ENCODE assay signal across 1 cellular context in the genomic region with DNA sequence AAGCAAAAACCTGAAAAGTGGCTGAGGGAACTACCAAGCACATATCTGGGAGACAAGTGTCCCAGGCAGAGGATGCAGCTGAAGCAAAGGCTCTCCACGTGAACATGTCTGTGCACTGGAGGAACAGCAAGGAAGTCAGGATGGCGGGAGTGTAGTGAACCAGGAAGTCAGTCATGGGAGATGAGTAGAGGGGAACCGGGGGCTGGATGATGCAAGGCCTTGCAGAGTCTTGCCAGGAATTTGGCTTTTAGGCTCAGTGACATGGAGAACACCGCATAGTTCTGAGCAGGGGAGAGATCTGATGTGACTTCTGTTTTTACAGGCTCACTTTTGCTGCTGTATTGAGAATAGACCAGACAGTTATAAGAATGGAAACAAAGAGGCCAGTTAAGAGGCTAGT.
TF ChIP-seq lines count a peak whose summit lies in the region.

No MANE protein-coding gene starts in this region.

TF ChIP-seq in IMR-90, 13 proteins besides CTCF, POLR2A, EP300 and RAD21 (continued from another document):
- TF ChIP-seq, protein P1, sequence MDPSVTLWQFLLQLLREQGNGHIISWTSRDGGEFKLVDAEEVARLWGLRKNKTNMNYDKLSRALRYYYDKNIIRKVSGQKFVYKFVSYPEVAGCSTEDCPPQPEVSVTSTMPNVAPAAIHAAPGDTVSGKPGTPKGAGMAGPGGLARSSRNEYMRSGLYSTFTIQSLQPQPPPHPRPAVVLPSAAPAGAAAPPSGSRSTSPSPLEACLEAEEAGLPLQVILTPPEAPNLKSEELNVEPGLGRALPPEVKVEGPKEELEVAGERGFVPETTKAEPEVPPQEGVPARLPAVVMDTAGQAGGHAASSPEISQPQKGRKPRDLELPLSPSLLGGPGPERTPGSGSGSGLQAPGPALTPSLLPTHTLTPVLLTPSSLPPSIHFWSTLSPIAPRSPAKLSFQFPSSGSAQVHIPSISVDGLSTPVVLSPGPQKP (IDR thresholded peaks at IDR 0.05; ENCODE audit: borderline replicate concordance, low read depth, low read length): no peak
- TF ChIP-seq BHLHE40 (IDR thresholded peaks at IDR 0.05; ENCODE audit: low read depth, low read length) (no peak), RCOR1 (IDR thresholded peaks at IDR 0.05; ENCODE audit: insufficient replicate concordance, low read length) (no peak), RFX5 (IDR thresholded peaks at IDR 0.05; ENCODE audit: low read depth, low read length) (no peak), CHD1 (IDR thresholded peaks at IDR 0.05; ENCODE audit: low read depth, low read length) (no peak), NFE2L2 (IDR thresholded peaks at IDR 0.05; ENCODE audit: low read depth, low read length) (no peak), MXI1 (IDR thresholded peaks at IDR 0.05; ENCODE audit: borderline replicate concordance, low read depth, low read length) (no peak), CEBPB (IDR thresholded peaks at IDR 0.05; ENCODE audit: low read depth, low read length) (no peak)
